ENCODE assay signal across 8 cellular contexts in the genomic region with DNA sequence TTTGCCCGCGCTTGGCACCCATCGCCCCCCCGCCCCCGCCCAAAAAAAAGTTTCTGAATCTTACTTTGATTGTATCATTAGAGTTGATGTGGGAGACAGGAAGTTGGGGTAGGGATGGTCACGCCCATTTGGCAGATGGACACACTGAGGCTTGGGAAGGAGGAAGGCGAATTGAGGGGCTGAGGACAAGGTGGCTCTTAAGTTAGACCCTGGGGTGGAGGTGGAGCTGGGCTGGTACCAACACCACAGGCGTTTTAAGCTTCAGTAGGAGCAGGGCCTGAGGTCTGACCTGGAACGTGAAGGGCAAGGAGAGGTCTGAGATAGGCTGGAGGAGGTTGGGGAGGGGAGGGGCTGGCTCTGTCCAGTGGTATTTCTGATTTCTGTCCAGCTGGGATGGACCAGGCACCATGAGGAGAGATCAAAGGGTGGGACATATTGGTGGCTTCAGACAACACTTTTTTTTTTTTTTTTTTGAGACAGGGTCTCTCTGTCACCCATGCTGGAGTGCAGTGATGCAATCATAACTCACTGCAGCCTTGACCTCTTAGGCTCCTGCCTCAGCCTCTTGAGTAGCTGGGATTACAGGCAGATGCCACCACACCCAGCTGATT. TPM values are rescaled to one million over a fixed set of nuclear protein-coding genes. Genes with fewer than 3 reads are reported as not detected.
A peak's percentile ranks its signal among the peaks of the same experiment; 100 is the strongest.
DNase-seq lines count a peak whose midpoint lies in the region; ATAC-seq and TF ChIP-seq lines count a peak whose summit lies in the region.

No MANE protein-coding gene starts in this region.

- H3K27me3 ChIP-seq in left ventricle myocardium inferior (ENCODE audit: low read depth), result no peaks in the 10 kb centered on the region
- H3K27me3 ChIP-seq in vagina, result no peaks in the 10 kb centered on the region

- H3K4me1 Mint-ChIP-seq in activated naive CD8-positive, alpha-beta T cell (ENCODE audit: low read depth), result peaks cover 40% of the 10 kb centered on the region
- peaks cover 30% of the 10 kb centered on the region for H3K4me1 Mint-ChIP-seq in memory B cell

- ATAC-seq in Right ventricle myocardium superior (ENCODE audit: poor library complexity) (no peak), memory B cell (ENCODE audit: low read depth) (no peak), HG02678 (IDR thresholded peaks at IDR 0.05; ENCODE audit: unreplicated experiment) (no peak), HG03460 (IDR thresholded peaks at IDR 0.05; ENCODE audit: unreplicated experiment) (no peak)

- CTCF ChIA-PET in HEK293T (lab: Yijun Ruan, JAX), result interaction anchor here (1.6 to 1.8 kb wide), 2 partner anchors 32 to 48 kb away, joined by 4 to 6 read pairs; no protein-coding TSS in a partner anchor

- no peaks in the 10 kb centered on the region for H3K9me3 Mint-ChIP-seq in activated naive CD8-positive, alpha-beta T cell (ENCODE audit: low read depth)
- no peaks in the 10 kb centered on the region for H3K9me3 Mint-ChIP-seq in memory B cell

- no peak for DNase-seq in left ventricle myocardium inferior
- DNase-seq in Right ventricle myocardium superior, result no peak
- no peak for DNase-seq in memory B cell (ENCODE audit: low spot score in 2 of 2)
- no peak for DNase-seq in vagina (ENCODE audit: extremely low spot score in 2 of 2)
- no peak for DNase-seq in HEK293T (ENCODE audit: extremely low spot score)

- peak overlapping the region; percentile 27 for H3K27ac ChIP-seq in left ventricle myocardium inferior (replicated peaks)
- H3K27ac ChIP-seq in vagina, result peak overlapping the region; percentile 78

- no peaks in the 10 kb centered on the region for H3K36me3 Mint-ChIP-seq in activated naive CD8-positive, alpha-beta T cell
- no peaks in the 10 kb centered on the region for H3K36me3 Mint-ChIP-seq in memory B cell

- no peaks in the 10 kb centered on the region for H3K27me3 Mint-ChIP-seq in activated naive CD8-positive, alpha-beta T cell
- no peaks in the 10 kb centered on the region for H3K27me3 Mint-ChIP-seq in memory B cell

- no peak for TF ChIP-seq POLR2A in vagina (IDR thresholded peaks at IDR 0.05)

- H3K4me3 ChIP-seq in left ventricle myocardium inferior, result peak overlapping the region; percentile 67
- H3K4me3 ChIP-seq in vagina, result peak overlapping the region; percentile 50 to 56

- H3K4me3 Mint-ChIP-seq in activated naive CD8-positive, alpha-beta T cell, result peak overlapping the region; percentile 67
- H3K4me3 Mint-ChIP-seq in memory B cell, result peak overlapping the region; percentile 71

- POLR2A ChIA-PET in HEK293T (lab: Yijun Ruan, JAX), result interaction anchor here (1.2 kb wide), 1 partner anchor 152 kb away, joined by 3 read pairs; the partner anchor contains the start of gene BATF2

- TF ChIP-seq CTCF in left ventricle myocardium inferior (IDR thresholded peaks at IDR 0.05; ENCODE audit: borderline replicate concordance) (no peak), vagina (IDR thresholded peaks at IDR 0.05) (no peak)

- no peaks in the 10 kb centered on the region for H3K36me3 ChIP-seq in left ventricle myocardium inferior
- H3K36me3 ChIP-seq in vagina, result peaks cover 0 to 3% of the 10 kb centered on the region in 2 donors

- H3K4me1 ChIP-seq in left ventricle myocardium inferior (peaks cover 45% of the 10 kb centered on the region), vagina (peaks cover 40% of the 10 kb centered on the region)

- H3K9me3 ChIP-seq in left ventricle myocardium inferior (replicated peaks) (no peaks in the 10 kb centered on the region), vagina (no peaks in the 10 kb centered on the region)

- H3K27ac Mint-ChIP-seq in activated naive CD8-positive, alpha-beta T cell, result peak overlapping the region; percentile 50
- H3K27ac Mint-ChIP-seq in memory B cell, result peak overlapping the region; percentile 71

- intact Hi-C loops in left ventricle myocardium inferior (cut with micrococcal nuclease), result no loop called here
- intact Hi-C loops in Right ventricle myocardium superior (cut with DNase I), result loop anchor here (10.0 kb wide), 2 partner anchors 170 to 270 kb away; partner anchors contain the start of genes ARL2, TM7SF2 and ZNHIT2
- intact Hi-C loops in vagina (cut with DNase I), result loop anchor here (2.0 kb wide), 1 partner anchor 44 kb away; no protein-coding TSS in a partner anchor

TF ChIP-seq in HEK293T, 16 proteins besides CTCF, POLR2A, EP300 and RAD21:
- TF ChIP-seq SUZ12 (IDR thresholded peaks at IDR 0.05) (no peak), BHLHE40 (IDR thresholded peaks at IDR 0.05; ENCODE audit: borderline replicate concordance) (no peak), ELF4 (IDR thresholded peaks at IDR 0.05) (no peak), LEF1 (IDR thresholded peaks at IDR 0.05; ENCODE audit: borderline replicate concordance) (no peak), TARDBP (IDR thresholded peaks at IDR 0.05) (no peak), SP1 (IDR thresholded peaks at IDR 0.05) (no peak), ZNF384 (IDR thresholded peaks at IDR 0.05) (no peak), CTBP1 (IDR thresholded peaks at IDR 0.05; ENCODE audit: borderline replicate concordance) (no peak), HDGF (IDR thresholded peaks at IDR 0.05; ENCODE audit: borderline replicate concordance) (no peak), FOXA1 (IDR thresholded peaks at IDR 0.05) (no peak), ARNT (IDR thresholded peaks at IDR 0.05) (no peak), NFRKB (IDR thresholded peaks at IDR 0.05) (no peak), FOXK2 (IDR thresholded peaks at IDR 0.05) (no peak), L3MBTL2 (conservative IDR thresholded peaks at IDR 0.05) (no peak), FOXM1 (IDR thresholded peaks at IDR 0.05; ENCODE audit: borderline replicate concordance) (no peak)
- TF ChIP-seq, protein P1, sequence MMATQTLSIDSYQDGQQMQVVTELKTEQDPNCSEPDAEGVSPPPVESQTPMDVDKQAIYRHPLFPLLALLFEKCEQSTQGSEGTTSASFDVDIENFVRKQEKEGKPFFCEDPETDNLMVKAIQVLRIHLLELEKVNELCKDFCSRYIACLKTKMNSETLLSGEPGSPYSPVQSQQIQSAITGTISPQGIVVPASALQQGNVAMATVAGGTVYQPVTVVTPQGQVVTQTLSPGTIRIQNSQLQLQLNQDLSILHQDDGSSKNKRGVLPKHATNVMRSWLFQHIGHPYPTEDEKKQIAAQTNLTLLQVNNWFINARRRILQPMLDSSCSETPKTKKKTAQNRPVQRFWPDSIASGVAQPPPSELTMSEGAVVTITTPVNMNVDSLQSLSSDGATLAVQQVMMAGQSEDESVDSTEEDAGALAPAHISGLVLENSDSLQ (IDR thresholded peaks at IDR 0.05), result no peak

RNA-seq across cellular contexts. Expression of gene CDC42BPG, which starts 0.8 kb away (rescaled TPM):
- 1.1 TPM for total RNA-seq in left ventricle myocardium inferior
- 0.35 TPM for total RNA-seq in Right ventricle myocardium superior
- total RNA-seq in vagina, result 13.0 TPM

RNA-seq across cellular contexts. Expression of gene EHD1, which starts 33.2 kb away (rescaled TPM):
- total RNA-seq in left ventricle myocardium inferior (40.3 TPM), Right ventricle myocardium superior (47.4 TPM), vagina (61.6 TPM)

RNA-seq across cellular contexts. Expression of gene MEN1, which starts 34.9 kb away (rescaled TPM):
- 8.7 TPM for total RNA-seq in left ventricle myocardium inferior
- 8.6 TPM for total RNA-seq in Right ventricle myocardium superior
- total RNA-seq in vagina, result 27.0 TPM

RNA-seq across cellular contexts. Expression of gene MAP4K2, which starts 42.2 kb away (rescaled TPM):
- total RNA-seq in left ventricle myocardium inferior (7.5 TPM), Right ventricle myocardium superior (7.7 TPM), vagina (20.6 TPM)
